ENCODE assay signal across 1 cellular context in genomic region chr17:19945009-19945650, GRCh38.
TF ChIP-seq lines count a peak whose summit lies in the region.

No MANE protein-coding gene starts in this region.

TF ChIP-seq in K562, 482 proteins besides CTCF, POLR2A, EP300 and RAD21 (continued from another document):
- TF ChIP-seq KDM1A (IDR thresholded peaks at IDR 0.05) (peak; percentile 63 to 82), MTA2 (IDR thresholded peaks at IDR 0.05; ENCODE audit: low read depth) (peak; percentile 69), HDAC1 (IDR thresholded peaks at IDR 0.05) (peak in 1 of 2 experiments; percentile 60; a peak in 1 of 4 replicates), FOXK2 (conservative IDR thresholded peaks at IDR 0.05 in 1 of 2, IDR thresholded peaks at IDR 0.05 in 1 of 2; ENCODE audit: low read depth in 2 of 2) (0 out of 4 replicates have a peak, but pooled peaks of 1 of the 2 experiments have one; percentile 23), STAT5A (IDR thresholded peaks at IDR 0.05; ENCODE audit: borderline replicate concordance, low read length) (peak; percentile 50; the same call in 1 of the 2 replicates), TBL1XR1 (IDR thresholded peaks at IDR 0.05; ENCODE audit: low read length in 2 of 2) (0 out of 4 replicates have a peak, but pooled peaks of 1 of the 2 experiments have one; percentile 13), SOX6 (IDR thresholded peaks at IDR 0.05) (peak; percentile 30; the same call in 1 of the 2 replicates), TCF3 (CRISPR knock-in tag; IDR thresholded peaks at IDR 0.05) (peak; percentile 87), NFIC (IDR thresholded peaks at IDR 0.05) (0 out of 2 replicates have a peak, but pooled peaks have one; percentile 20), CEBPZ (IDR thresholded peaks at IDR 0.05; ENCODE audit: borderline replicate concordance, low read depth, low read length) (no peak), ARID1B (IDR thresholded peaks at IDR 0.05) (peak; percentile 89), MEF2D (tag; conservative IDR thresholded peaks at IDR 0.05; ENCODE audit: low read depth) (0 out of 2 replicates have a peak, but pooled peaks have one; percentile 23), ATF3 (IDR thresholded peaks at IDR 0.05) (peak; percentile 69), ATF3 (CRISPR knock-in tag; conservative IDR thresholded peaks at IDR 0.05) (no peak), NCOR1 (IDR thresholded peaks at IDR 0.05) (peak; percentile 79), EP400 (IDR thresholded peaks at IDR 0.05) (peak; percentile 17; the same call in 1 of the 2 replicates), TEAD4 (IDR thresholded peaks at IDR 0.05; ENCODE audit: low read length) (peak; percentile 73), TEAD4 (CRISPR knock-in tag; IDR thresholded peaks at IDR 0.05; ENCODE audit: borderline replicate concordance) (no peak), FOXM1 (IDR thresholded peaks at IDR 0.05; ENCODE audit: low read depth) (peak; percentile 62; the same call in 1 of the 2 replicates), FOXM1 (CRISPR knock-in tag; IDR thresholded peaks at IDR 0.05; ENCODE audit: low read depth) (no peak), ZNF707 (CRISPR knock-in tag; conservative IDR thresholded peaks at IDR 0.05) (no peak), CBFA2T3 (IDR thresholded peaks at IDR 0.05) (peak; percentile 90), DPF2 (IDR thresholded peaks at IDR 0.05) (peak; percentile 42; the same call in 1 of the 2 replicates), PHB2 (IDR thresholded peaks at IDR 0.05; ENCODE audit: low read depth) (peak; percentile 37; the same call in 1 of the 2 replicates), RCOR1 (IDR thresholded peaks at IDR 0.05; ENCODE audit: borderline replicate concordance in 1 of 2, low read depth in 2 of 2, low read length in 2 of 2) (0 out of 4 replicates have a peak, but pooled peaks of 1 of the 2 experiments have one; percentile 7), HDAC2 (IDR thresholded peaks at IDR 0.05) (0 out of 2 replicates have a peak, but pooled peaks have one; percentile 33), RB1 (IDR thresholded peaks at IDR 0.05; ENCODE audit: low read depth) (no peak), ETV1 (tag; conservative IDR thresholded peaks at IDR 0.05; ENCODE audit: low read depth) (no peak)
- TF ChIP-seq, protein P1, sequence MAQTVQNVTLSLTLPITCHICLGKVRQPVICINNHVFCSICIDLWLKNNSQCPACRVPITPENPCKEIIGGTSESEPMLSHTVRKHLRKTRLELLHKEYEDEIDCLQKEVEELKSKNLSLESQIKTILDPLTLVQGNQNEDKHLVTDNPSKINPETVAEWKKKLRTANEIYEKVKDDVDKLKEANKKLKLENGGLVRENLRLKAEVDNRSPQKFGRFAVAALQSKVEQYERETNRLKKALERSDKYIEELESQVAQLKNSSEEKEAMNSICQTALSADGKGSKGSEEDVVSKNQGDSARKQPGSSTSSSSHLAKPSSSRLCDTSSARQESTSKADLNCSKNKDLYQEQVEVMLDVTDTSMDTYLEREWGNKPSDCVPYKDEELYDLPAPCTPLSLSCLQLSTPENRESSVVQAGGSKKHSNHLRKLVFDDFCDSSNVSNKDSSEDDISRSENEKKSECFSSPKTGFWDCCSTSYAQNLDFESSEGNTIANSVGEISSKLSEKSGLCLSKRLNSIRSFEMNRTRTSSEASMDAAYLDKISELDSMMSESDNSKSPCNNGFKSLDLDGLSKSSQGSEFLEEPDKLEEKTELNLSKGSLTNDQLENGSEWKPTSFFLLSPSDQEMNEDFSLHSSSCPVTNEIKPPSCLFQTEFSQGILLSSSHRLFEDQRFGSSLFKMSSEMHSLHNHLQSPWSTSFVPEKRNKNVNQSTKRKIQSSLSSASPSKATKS (CRISPR knock-in tag; IDR thresholded peaks at IDR 0.05): no peak
